ENCODE assay signal across 1 cellular context in the genomic region with DNA sequence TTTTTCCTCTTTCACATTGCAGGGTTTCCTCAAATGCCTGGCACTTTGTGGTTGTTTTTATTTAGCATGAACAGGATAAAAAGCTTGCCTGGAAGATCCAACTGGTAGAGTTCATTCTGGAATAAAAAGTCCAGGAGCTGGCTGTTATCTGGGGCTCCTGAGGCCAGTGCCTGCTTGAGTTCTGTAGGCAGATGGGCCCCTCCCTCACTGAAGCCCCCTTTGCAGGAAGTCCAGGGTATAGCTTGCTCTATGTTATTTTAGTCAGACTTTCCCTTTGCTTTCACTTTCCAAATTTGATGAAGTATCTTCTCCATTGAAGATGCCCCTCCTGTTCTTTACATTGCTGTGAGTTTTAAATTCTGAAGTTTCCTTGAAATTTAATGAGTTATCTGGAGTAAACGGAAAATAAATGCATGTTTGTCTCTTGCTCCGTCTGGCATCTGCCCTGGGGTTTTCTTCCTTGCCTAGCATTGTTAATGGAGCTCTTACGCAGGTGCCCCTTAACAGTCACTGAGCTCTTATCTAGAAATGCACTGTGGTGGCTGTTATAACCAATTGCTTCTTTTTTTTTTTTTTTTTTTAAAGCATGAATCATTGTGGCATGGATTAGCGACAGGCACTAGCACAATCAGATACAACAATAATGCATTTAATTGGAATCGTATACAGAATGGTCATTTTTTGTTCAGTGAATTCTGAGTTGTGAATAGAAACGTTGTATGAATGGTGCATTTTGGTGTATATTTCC.
TF ChIP-seq lines count a peak whose summit lies in the region.

No MANE protein-coding gene starts in this region.

TF ChIP-seq in SK-N-SH, 30 proteins besides CTCF, POLR2A, EP300 and RAD21 (continued from another document):
- TF ChIP-seq, protein P1, sequence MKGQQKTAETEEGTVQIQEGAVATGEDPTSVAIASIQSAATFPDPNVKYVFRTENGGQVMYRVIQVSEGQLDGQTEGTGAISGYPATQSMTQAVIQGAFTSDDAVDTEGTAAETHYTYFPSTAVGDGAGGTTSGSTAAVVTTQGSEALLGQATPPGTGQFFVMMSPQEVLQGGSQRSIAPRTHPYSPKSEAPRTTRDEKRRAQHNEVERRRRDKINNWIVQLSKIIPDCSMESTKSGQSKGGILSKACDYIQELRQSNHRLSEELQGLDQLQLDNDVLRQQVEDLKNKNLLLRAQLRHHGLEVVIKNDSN (IDR thresholded peaks at IDR 0.05; ENCODE audit: borderline replicate concordance, low read depth): no peak
- TF ChIP-seq, protein P2, sequence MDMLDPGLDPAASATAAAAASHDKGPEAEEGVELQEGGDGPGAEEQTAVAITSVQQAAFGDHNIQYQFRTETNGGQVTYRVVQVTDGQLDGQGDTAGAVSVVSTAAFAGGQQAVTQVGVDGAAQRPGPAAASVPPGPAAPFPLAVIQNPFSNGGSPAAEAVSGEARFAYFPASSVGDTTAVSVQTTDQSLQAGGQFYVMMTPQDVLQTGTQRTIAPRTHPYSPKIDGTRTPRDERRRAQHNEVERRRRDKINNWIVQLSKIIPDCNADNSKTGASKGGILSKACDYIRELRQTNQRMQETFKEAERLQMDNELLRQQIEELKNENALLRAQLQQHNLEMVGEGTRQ (IDR thresholded peaks at IDR 0.05; ENCODE audit: borderline replicate concordance, low read depth, low read length): no peak
- TF ChIP-seq, protein P3, sequence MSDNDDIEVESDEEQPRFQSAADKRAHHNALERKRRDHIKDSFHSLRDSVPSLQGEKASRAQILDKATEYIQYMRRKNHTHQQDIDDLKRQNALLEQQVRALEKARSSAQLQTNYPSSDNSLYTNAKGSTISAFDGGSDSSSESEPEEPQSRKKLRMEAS (IDR thresholded peaks at IDR 0.05; ENCODE audit: low read depth): no peak
- peak; percentile 95 for TF ChIP-seq GATA2 (CRISPR knock-in tag; IDR thresholded peaks at IDR 0.05)
- peak; percentile 90 for TF ChIP-seq RCOR1 (IDR thresholded peaks at IDR 0.05; ENCODE audit: low read length)
- TF ChIP-seq, protein P4, sequence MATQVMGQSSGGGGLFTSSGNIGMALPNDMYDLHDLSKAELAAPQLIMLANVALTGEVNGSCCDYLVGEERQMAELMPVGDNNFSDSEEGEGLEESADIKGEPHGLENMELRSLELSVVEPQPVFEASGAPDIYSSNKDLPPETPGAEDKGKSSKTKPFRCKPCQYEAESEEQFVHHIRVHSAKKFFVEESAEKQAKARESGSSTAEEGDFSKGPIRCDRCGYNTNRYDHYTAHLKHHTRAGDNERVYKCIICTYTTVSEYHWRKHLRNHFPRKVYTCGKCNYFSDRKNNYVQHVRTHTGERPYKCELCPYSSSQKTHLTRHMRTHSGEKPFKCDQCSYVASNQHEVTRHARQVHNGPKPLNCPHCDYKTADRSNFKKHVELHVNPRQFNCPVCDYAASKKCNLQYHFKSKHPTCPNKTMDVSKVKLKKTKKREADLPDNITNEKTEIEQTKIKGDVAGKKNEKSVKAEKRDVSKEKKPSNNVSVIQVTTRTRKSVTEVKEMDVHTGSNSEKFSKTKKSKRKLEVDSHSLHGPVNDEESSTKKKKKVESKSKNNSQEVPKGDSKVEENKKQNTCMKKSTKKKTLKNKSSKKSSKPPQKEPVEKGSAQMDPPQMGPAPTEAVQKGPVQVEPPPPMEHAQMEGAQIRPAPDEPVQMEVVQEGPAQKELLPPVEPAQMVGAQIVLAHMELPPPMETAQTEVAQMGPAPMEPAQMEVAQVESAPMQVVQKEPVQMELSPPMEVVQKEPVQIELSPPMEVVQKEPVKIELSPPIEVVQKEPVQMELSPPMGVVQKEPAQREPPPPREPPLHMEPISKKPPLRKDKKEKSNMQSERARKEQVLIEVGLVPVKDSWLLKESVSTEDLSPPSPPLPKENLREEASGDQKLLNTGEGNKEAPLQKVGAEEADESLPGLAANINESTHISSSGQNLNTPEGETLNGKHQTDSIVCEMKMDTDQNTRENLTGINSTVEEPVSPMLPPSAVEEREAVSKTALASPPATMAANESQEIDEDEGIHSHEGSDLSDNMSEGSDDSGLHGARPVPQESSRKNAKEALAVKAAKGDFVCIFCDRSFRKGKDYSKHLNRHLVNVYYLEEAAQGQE (IDR thresholded peaks at IDR 0.05; ENCODE audit: low read depth, low read length): no peak
- no peak for TF ChIP-seq NRF1 (IDR thresholded peaks at IDR 0.05; ENCODE audit: low read depth, low read length)
- TF ChIP-seq, protein P5, sequence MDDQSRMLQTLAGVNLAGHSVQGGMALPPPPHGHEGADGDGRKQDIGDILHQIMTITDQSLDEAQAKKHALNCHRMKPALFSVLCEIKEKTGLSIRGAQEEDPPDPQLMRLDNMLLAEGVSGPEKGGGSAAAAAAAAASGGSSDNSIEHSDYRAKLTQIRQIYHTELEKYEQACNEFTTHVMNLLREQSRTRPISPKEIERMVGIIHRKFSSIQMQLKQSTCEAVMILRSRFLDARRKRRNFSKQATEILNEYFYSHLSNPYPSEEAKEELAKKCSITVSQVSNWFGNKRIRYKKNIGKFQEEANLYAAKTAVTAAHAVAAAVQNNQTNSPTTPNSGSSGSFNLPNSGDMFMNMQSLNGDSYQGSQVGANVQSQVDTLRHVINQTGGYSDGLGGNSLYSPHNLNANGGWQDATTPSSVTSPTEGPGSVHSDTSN (IDR thresholded peaks at IDR 0.05): no peak
- TF ChIP-seq EZH2phosphoT487 (IDR thresholded peaks at IDR 0.05; ENCODE audit: borderline replicate concordance, low read depth): no peak
- peak; percentile 64; the same call in 1 of the 2 replicates for TF ChIP-seq FOXJ3 (CRISPR knock-in tag; IDR thresholded peaks at IDR 0.05)
- TF ChIP-seq JUND (IDR thresholded peaks at IDR 0.05): no peak
- TF ChIP-seq SMC3 (IDR thresholded peaks at IDR 0.05; ENCODE audit: low read depth, low read length): peak; percentile 15; the same call in 1 of the 2 replicates
- TF ChIP-seq MXI1 (IDR thresholded peaks at IDR 0.05; ENCODE audit: low read depth, low read length): peak; percentile 80; the same call in 1 of the 2 replicates
